Comparison of ENCODE assay signal across 32 cellular contexts in genomic region chr14:76861574-76862255, GRCh38. TPM values are rescaled to one million over a fixed set of nuclear protein-coding genes. Genes with fewer than 3 reads are reported as not detected.
"Had no signal": no experiment of that assay in that cellular context is flagged by ENCODE, and none has a peak within 500 bp of the region (broad histone marks: within the 10 kb centered on the region; RNA-seq: fewer than 3 reads in every experiment).

No MANE protein-coding gene starts in this region.

- H3K9me3 ChIP-seq: ascending aorta, breast epithelium, esophagus muscularis mucosa, gastrocnemius medialis had no signal

- DNase-seq: activated B cell treated with CpG ODN at 0.5 μM for 24 hours; activated CD4-positive, alpha-beta T cell treated with anti-CD3 and anti-CD28 coated beads for 48 hours; activated CD4-positive, alpha-beta T cell treated with anti-CD3 and anti-CD28 coated beads, Interleukin-2, amount 50 U/mL, for 1 hour; activated CD4-positive, alpha-beta T cell treated with anti-CD3 and anti-CD28 coated beads, Interleukin-2, amount 50 U/mL, for 48 hours; activated CD8-positive, alpha-beta memory T cell treated with anti-CD3 and anti-CD28 coated beads for 24 hours; activated gamma-delta T cell; activated naive CD4-positive, alpha-beta T cell; activated naive CD8-positive, alpha-beta T cell treated with anti-CD3 and anti-CD28 coated beads, Interleukin-2, amount 10 ng/mL, durations not matched to agents 7 days and 5 days; activated T-cell treated with anti-CD3 and anti-CD28 coated beads, Interleukin-2, amount 50 U/mL, for 48 hours; cortex of kidney; dermis blood vessel endothelial cell; effector CD4-positive, alpha-beta T cell; effector memory CD8-positive, alpha-beta T cell; erythroblast; foreskin keratinocyte; gastrocnemius medialis; glutamatergic neuron; T-helper 1 cell; T-helper 17 cell; T1000 had no signal

- H3K9me3 Mint-ChIP-seq: activated B cell treated with CpG ODN at 0.5 μM for 24 hours; activated CD8-positive, alpha-beta T cell treated with anti-CD3 and anti-CD28 coated beads for 36 hours; activated naive CD4-positive, alpha-beta T cell treated with anti-CD3 and anti-CD28 coated beads, Interleukin-2, amount 10 ng/mL, durations not matched to agents 7 days and 5 days; activated naive CD4-positive, alpha-beta T cell treated with anti-CD3 and anti-CD28 coated beads, Interleukin-2, amount 50 U/mL, for 72 hours; activated naive CD8-positive, alpha-beta T cell treated with anti-CD3 and anti-CD28 coated beads, Interleukin-2, amount 10 ng/mL, durations not matched to agents 7 days and 5 days; brain; effector memory CD8-positive, alpha-beta T cell; T-helper 2 cell treated with Interferon-gamma antibody and Interleukin-4, amounts not matched to agents 5 μg/mL and 100 μg/mL, for 36 hours had no signal

- H3K27me3 ChIP-seq: ascending aorta, breast epithelium, gastrocnemius medialis had no signal

- H3K36me3 ChIP-seq: ascending aorta, breast epithelium, esophagus muscularis mucosa, gastrocnemius medialis had no signal

- H3K36me3 Mint-ChIP-seq: activated naive CD4-positive, alpha-beta T cell treated with anti-CD3 and anti-CD28 coated beads, Interleukin-2, amount 10 ng/mL, durations not matched to agents 7 days and 5 days; activated naive CD4-positive, alpha-beta T cell treated with anti-CD3 and anti-CD28 coated beads, Interleukin-2, amount 50 U/mL, for 72 hours; activated naive CD8-positive, alpha-beta T cell treated with anti-CD3 and anti-CD28 coated beads, Interleukin-2, amount 10 ng/mL, durations not matched to agents 7 days and 5 days; brain had no signal

- H3K4me3 ChIP-seq: ascending aorta, breast epithelium, esophagus muscularis mucosa, gastrocnemius medialis had no signal

- H3K27me3 Mint-ChIP-seq: T-helper 17 cell had no signal

- H3K4me1 ChIP-seq: ascending aorta, breast epithelium, foreskin keratinocyte, gastrocnemius medialis had no signal

- ATAC-seq: activated CD4-positive, CD25-positive, alpha-beta regulatory T cell treated with anti-CD3 and anti-CD28 coated beads, Interleukin-2, amount 50 U/mL, for 24 hours; activated CD8-positive, alpha-beta T cell treated with anti-CD3 and anti-CD28 coated beads for 36 hours; effector memory CD8-positive, alpha-beta T cell; foreskin keratinocyte; gastrocnemius medialis had no signal

- H3K4me3 Mint-ChIP-seq: activated B cell treated with CpG ODN at 0.5 μM for 24 hours; activated CD8-positive, alpha-beta T cell treated with anti-CD3 and anti-CD28 coated beads for 36 hours; activated naive CD4-positive, alpha-beta T cell treated with anti-CD3 and anti-CD28 coated beads, Interleukin-2, amount 10 ng/mL, durations not matched to agents 7 days and 5 days; activated naive CD8-positive, alpha-beta T cell treated with anti-CD3 and anti-CD28 coated beads, Interleukin-2, amount 10 ng/mL, durations not matched to agents 7 days and 5 days; brain; effector memory CD8-positive, alpha-beta T cell; T-helper 17 cell; T-helper 2 cell treated with Interferon-gamma antibody and Interleukin-4, amounts not matched to agents 5 μg/mL and 100 μg/mL, for 36 hours had no signal

- H3K27ac Mint-ChIP-seq: activated B cell treated with CpG ODN at 0.5 μM for 24 hours; activated CD8-positive, alpha-beta T cell treated with anti-CD3 and anti-CD28 coated beads for 36 hours; activated naive CD4-positive, alpha-beta T cell treated with anti-CD3 and anti-CD28 coated beads, Interleukin-2, amount 10 ng/mL, durations not matched to agents 7 days and 5 days; activated naive CD4-positive, alpha-beta T cell treated with anti-CD3 and anti-CD28 coated beads, Interleukin-2, amount 50 U/mL, for 72 hours; activated naive CD8-positive, alpha-beta T cell treated with anti-CD3 and anti-CD28 coated beads, Interleukin-2, amount 10 ng/mL, durations not matched to agents 7 days and 5 days; effector memory CD8-positive, alpha-beta T cell; T-helper 2 cell treated with Interferon-gamma antibody and Interleukin-4, amounts not matched to agents 5 μg/mL and 100 μg/mL, for 36 hours had no signal

- H3K27ac ChIP-seq: ascending aorta, breast epithelium, esophagus muscularis mucosa, foreskin keratinocyte, gastrocnemius medialis, VCaP had no signal

RNA-seq across cellular contexts. Expression of gene LRRC74A, which starts 35.5 kb away (rescaled TPM):
- total RNA-seq: activated B cell treated with CpG ODN at 0.5 μM for 24 hours; activated CD8-positive, alpha-beta T cell treated with anti-CD3 and anti-CD28 coated beads for 36 hours; activated naive CD4-positive, alpha-beta T cell treated with anti-CD3 and anti-CD28 coated beads, Interleukin-2, amount 50 U/mL, for 72 hours; activated naive CD8-positive, alpha-beta T cell treated with anti-CD3 and anti-CD28 coated beads, Interleukin-2, amount 10 ng/mL, durations not matched to agents 7 days and 5 days; ascending aorta; breast epithelium; cardiac septum; chondrocyte; dermis blood vessel endothelial cell; esophagus muscularis mucosa; foreskin keratinocyte; gastrocnemius medialis; T-helper 17 cell had no signal
- polyA plus RNA-seq: foreskin keratinocyte had no signal
